In genomic region chr5:34736445-34737119, GRCh38 we compare ENCODE assay signal across 13 cellular contexts.
DNase-seq lines count a peak whose midpoint lies in the region; ATAC-seq lines count a peak whose summit lies in the region.
"Had no signal": no experiment of that assay in that cellular context is flagged by ENCODE, and none has a peak within 500 bp of the region (broad histone marks: within the 10 kb centered on the region; RNA-seq: fewer than 3 reads in every experiment).

No MANE protein-coding gene starts in this region.

- H3K9me3 Mint-ChIP-seq in activated T-cell treated with anti-CD3 and anti-CD28 coated beads, Interleukin-2, amount 50 U/mL, for 72 hours, result no peaks in the 10 kb centered on the region
- H3K9me3 Mint-ChIP-seq: activated naive CD4-positive, alpha-beta T cell treated with anti-CD3 and anti-CD28 coated beads for 36 hours had no signal

- H3K36me3 Mint-ChIP-seq in activated T-cell treated with anti-CD3 and anti-CD28 coated beads, Interleukin-2, amount 50 U/mL, for 72 hours (ENCODE audit: insufficient read depth in 2 of 2), result no peaks in the 10 kb centered on the region

- H3K27me3 ChIP-seq in adipocyte (replicated peaks; ENCODE audit: control insufficient read depth, insufficient read depth, low read length), result no peaks in the 10 kb centered on the region

- H3K4me3 Mint-ChIP-seq in activated T-cell treated with anti-CD3 and anti-CD28 coated beads, Interleukin-2, amount 50 U/mL, for 72 hours, result no peak overlapping the region
- H3K4me3 Mint-ChIP-seq: activated naive CD4-positive, alpha-beta T cell treated with anti-CD3 and anti-CD28 coated beads for 36 hours had no signal

- ATAC-seq in GM18511 (IDR thresholded peaks at IDR 0.05; ENCODE audit: unreplicated experiment) (no peak), left ventricle myocardium superior (no peak)
- no peak for ATAC-seq in activated T-cell treated with anti-CD3 and anti-CD28 coated beads, Interleukin-2, amount 50 U/mL, for 72 hours (replicated peaks in 1 of 2)

- no peaks in the 10 kb centered on the region for H3K4me1 Mint-ChIP-seq in activated T-cell treated with anti-CD3 and anti-CD28 coated beads, Interleukin-2, amount 50 U/mL, for 72 hours (ENCODE audit: low read depth)

- DNase-seq in NCI-H748 (lab: John Stamatoyannopoulos, UW; ENCODE audit: unreplicated experiment), result peak; percentile 55
- DNase-seq in NCI-H748 treated with DMSO at 0.1 percent for 48 hours (lab: John Stamatoyannopoulos, UW), result no peak
- DNase-seq in adipocyte (ENCODE audit: low read depth), result peak; percentile 49
- DNase-seq in iPS-NIHi7 (ENCODE audit: extremely low spot score), result peak; percentile 24
- no peak for DNase-seq in activated T-cell treated with anti-CD3 and anti-CD28 coated beads, Interleukin-2, amount 50 U/mL, for 72 hours
- DNase-seq in left ventricle myocardium superior, result no peak
- no peak for DNase-seq in cerebellar cortex (ENCODE audit: low spot score)
- DNase-seq: activated naive CD4-positive, alpha-beta T cell treated with anti-CD3 and anti-CD28 coated beads for 36 hours; cerebellar nuclear complex; NCI-H2171; OCI-M1; substantia nigra had no signal

- no peak overlapping the region for H3K27ac Mint-ChIP-seq in activated T-cell treated with anti-CD3 and anti-CD28 coated beads, Interleukin-2, amount 50 U/mL, for 72 hours
- H3K27ac Mint-ChIP-seq: activated naive CD4-positive, alpha-beta T cell treated with anti-CD3 and anti-CD28 coated beads for 36 hours had no signal

- no peak overlapping the region for H3K4me3 ChIP-seq in adipocyte (ENCODE audit: low read length)

- H3K9me3 ChIP-seq in adipocyte (ENCODE audit: control insufficient read depth, low read length), result no peaks in the 10 kb centered on the region

- peaks cover 14% of the 10 kb centered on the region for H3K27me3 Mint-ChIP-seq in activated T-cell treated with anti-CD3 and anti-CD28 coated beads, Interleukin-2, amount 50 U/mL, for 72 hours (ENCODE audit: low read depth)

- H3K9ac ChIP-seq in adipocyte (ENCODE audit: low read length), result no peak overlapping the region

- intact Hi-C loops in left ventricle myocardium superior (cut with micrococcal nuclease), result no loop called here

- peaks cover 47% of the 10 kb centered on the region for H3K4me1 ChIP-seq in adipocyte (ENCODE audit: control insufficient read depth, insufficient read depth, low read length)

- H3K36me3 ChIP-seq in adipocyte (ENCODE audit: control insufficient read depth, insufficient read depth, low read length, severe bottlenecking), result peaks cover 3% of the 10 kb centered on the region

Comparison
In these comparisons a context has a peak if more than half of its experiments do, and no peak if none do; other contexts are left out.
1. DNase-seq: peak in NCI-H748 (single experiment), adipocyte (single experiment) and iPS-NIHi7 (single experiment); none in NCI-H748 treated with DMSO at 0.1 percent for 48 hours (single experiment), activated T-cell treated with anti-CD3 and anti-CD28 coated beads, Interleukin-2, amount 50 U/mL, for 72 hours (0 of 2), left ventricle myocardium superior (single experiment) and cerebellar cortex (single experiment).